ENCODE assay signal across 8 cellular contexts in genomic region chr22:36239401-36240171, GRCh38. TPM values are rescaled to one million over a fixed set of nuclear protein-coding genes. Genes with fewer than 3 reads are reported as not detected.
DNase-seq lines count a peak whose midpoint lies in the region; ATAC-seq and TF ChIP-seq lines count a peak whose summit lies in the region.

APOL2 (minus strand) TSS chr22:36239527; CDS start chr22:36233162, 6,365 bp downstream.

- no peaks in the 10 kb centered on the region for H4K20me1 ChIP-seq in neural progenitor cell (ENCODE audit: low read depth)

- peak; percentile 90 for ATAC-seq in foreskin keratinocyte

- H3K27me3 ChIP-seq in foreskin keratinocyte, result no peaks in the 10 kb centered on the region
- H3K27me3 ChIP-seq in neural progenitor cell, result no peaks in the 10 kb centered on the region

- peaks cover 2% of the 10 kb centered on the region for H3K27me3 Mint-ChIP-seq in neural progenitor cell (ENCODE audit: insufficient read depth, low read depth)

- H3K36me3 ChIP-seq in neural progenitor cell, result no peaks in the 10 kb centered on the region

- H3K9me3 ChIP-seq in neural progenitor cell (ENCODE audit: low read depth), result no peaks in the 10 kb centered on the region

- no peaks in the 10 kb centered on the region for H3K79me2 ChIP-seq in neural progenitor cell (ENCODE audit: low read depth)

- DNase-seq in ELR (ENCODE audit: low read depth) (peak; percentile 97), GOT3 (lab: John Stamatoyannopoulos, UW) (peak; percentile 69), LNCaP clone FGC (ENCODE audit: low read depth) (peak; percentile 73), SHP77 treated with DMSO at 0.1 percent for 48 hours (lab: John Stamatoyannopoulos, UW) (peak; percentile 93), foreskin keratinocyte (peak; percentile 85 to 91), neural progenitor cell (ENCODE audit: low spot score) (peak; percentile 85), stromal cell of bone marrow (ENCODE audit: low read depth) (peak; percentile 90)
- peak; percentile 77 for DNase-seq in activated gamma-delta T cell treated with anti-CD3 and anti-CD28 coated beads, Interleukin-2, amount 50 U/mL, for 16 hours (ENCODE audit: low read depth)

- H3K4me1 ChIP-seq in foreskin keratinocyte (no peaks in the 10 kb centered on the region), neural progenitor cell (peaks cover 17% of the 10 kb centered on the region)

- H3K4me3 ChIP-seq in LNCaP clone FGC (ENCODE audit: low read depth, low read length) (peak within 1 kb of the TSS; percentile 73), neural progenitor cell (peak within 1 kb of the TSS; percentile 33)

- H3K4me1 Mint-ChIP-seq in neural progenitor cell, result peaks cover 33% of the 10 kb centered on the region

- peak within 1 kb of the TSS; percentile 88 for H3K4me3 Mint-ChIP-seq in neural progenitor cell

- peak within 1 kb of the TSS; percentile 98 for H3K27ac Mint-ChIP-seq in neural progenitor cell

- peaks cover 21% of the 10 kb centered on the region for H3K9me3 Mint-ChIP-seq in neural progenitor cell

- peak within 1 kb of the TSS; percentile 86 for H2AFZ ChIP-seq in neural progenitor cell (replicated peaks)

- peak; percentile 77 for TF ChIP-seq CTCF in LNCaP clone FGC (IDR thresholded peaks at IDR 0.05; ENCODE audit: control insufficient read depth, extremely low read depth, insufficient read depth)
- peak; percentile 84 for TF ChIP-seq CTCF in foreskin keratinocyte (conservative IDR thresholded peaks at IDR 0.05)
- TF ChIP-seq CTCF in neural progenitor cell (IDR thresholded peaks at IDR 0.05), result peak; percentile 58

- peaks cover 12% of the 10 kb centered on the region for H3K36me3 Mint-ChIP-seq in neural progenitor cell

- no peaks in the 10 kb centered on the region for H3F3A ChIP-seq in neural progenitor cell (ENCODE audit: low read depth)

- H3K9ac ChIP-seq in neural progenitor cell, result no peak within 1 kb of the TSS

- H3K4me2 ChIP-seq in neural progenitor cell, result peak within 1 kb of the TSS; percentile 67

- H3K27ac ChIP-seq in foreskin keratinocyte (peak within 1 kb of the TSS; percentile 48), neural progenitor cell (no peak within 1 kb of the TSS)

RNA-seq across cellular contexts. Expression of gene APOL2, which starts in this region (rescaled TPM):
- total RNA-seq in foreskin keratinocyte, result 14.7 TPM in 2 replicates
- polyA plus RNA-seq in foreskin keratinocyte, result 10.0 and 10.6 TPM in 2 replicates
- total RNA-seq in neural progenitor cell (ENCODE audit: low replicate concordance), result 10.9 and 12.8 TPM in 2 replicates
